ENCODE assay signal across 1 cellular context in the genomic region with DNA sequence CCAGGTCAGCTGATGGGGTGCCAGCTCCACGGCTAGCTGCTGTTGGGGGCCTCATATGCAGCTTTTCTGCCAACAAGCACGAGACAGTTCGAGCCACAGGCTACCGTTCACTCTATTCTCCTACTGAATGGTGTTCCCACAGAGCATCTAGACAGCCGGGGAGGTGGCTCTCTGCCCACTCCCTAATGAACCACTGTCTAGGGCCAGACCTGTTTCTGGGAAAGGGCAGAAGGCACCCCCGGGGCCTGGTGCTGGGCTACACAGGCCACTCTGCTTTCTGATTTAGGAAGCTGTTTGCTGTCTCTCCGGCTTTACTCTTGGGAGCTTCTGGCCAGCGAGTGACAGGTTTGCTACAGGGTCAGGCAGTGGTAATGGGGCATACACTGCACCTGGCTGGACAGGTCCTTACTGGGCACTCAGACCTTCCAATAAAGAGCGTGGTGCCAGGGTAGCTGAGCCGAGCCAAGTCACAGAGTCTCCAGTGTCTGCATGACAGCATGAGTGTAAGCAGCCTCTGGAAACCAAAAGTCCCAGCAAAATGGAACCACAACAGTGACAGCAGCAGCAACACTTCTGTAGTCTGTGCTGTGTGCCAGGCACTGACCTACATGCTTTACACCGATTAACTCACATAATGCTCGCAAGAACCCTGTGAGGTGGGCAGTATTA.
TF ChIP-seq lines count a peak whose summit lies in the region.

No MANE protein-coding gene starts in this region.

TF ChIP-seq in SK-N-SH, 30 proteins besides CTCF, POLR2A, EP300 and RAD21 (continued from another document):
- TF ChIP-seq, protein P1, sequence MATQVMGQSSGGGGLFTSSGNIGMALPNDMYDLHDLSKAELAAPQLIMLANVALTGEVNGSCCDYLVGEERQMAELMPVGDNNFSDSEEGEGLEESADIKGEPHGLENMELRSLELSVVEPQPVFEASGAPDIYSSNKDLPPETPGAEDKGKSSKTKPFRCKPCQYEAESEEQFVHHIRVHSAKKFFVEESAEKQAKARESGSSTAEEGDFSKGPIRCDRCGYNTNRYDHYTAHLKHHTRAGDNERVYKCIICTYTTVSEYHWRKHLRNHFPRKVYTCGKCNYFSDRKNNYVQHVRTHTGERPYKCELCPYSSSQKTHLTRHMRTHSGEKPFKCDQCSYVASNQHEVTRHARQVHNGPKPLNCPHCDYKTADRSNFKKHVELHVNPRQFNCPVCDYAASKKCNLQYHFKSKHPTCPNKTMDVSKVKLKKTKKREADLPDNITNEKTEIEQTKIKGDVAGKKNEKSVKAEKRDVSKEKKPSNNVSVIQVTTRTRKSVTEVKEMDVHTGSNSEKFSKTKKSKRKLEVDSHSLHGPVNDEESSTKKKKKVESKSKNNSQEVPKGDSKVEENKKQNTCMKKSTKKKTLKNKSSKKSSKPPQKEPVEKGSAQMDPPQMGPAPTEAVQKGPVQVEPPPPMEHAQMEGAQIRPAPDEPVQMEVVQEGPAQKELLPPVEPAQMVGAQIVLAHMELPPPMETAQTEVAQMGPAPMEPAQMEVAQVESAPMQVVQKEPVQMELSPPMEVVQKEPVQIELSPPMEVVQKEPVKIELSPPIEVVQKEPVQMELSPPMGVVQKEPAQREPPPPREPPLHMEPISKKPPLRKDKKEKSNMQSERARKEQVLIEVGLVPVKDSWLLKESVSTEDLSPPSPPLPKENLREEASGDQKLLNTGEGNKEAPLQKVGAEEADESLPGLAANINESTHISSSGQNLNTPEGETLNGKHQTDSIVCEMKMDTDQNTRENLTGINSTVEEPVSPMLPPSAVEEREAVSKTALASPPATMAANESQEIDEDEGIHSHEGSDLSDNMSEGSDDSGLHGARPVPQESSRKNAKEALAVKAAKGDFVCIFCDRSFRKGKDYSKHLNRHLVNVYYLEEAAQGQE (IDR thresholded peaks at IDR 0.05; ENCODE audit: low read depth, low read length) = no peak
- TF ChIP-seq EZH2phosphoT487 (IDR thresholded peaks at IDR 0.05; ENCODE audit: borderline replicate concordance, low read depth) (no peak), CHD2 (IDR thresholded peaks at IDR 0.05; ENCODE audit: low read length, partially characterized antibody) (peak; percentile 60), ELF1 (IDR thresholded peaks at IDR 0.05) (no peak), TAF1 (IDR thresholded peaks at IDR 0.05; ENCODE audit: borderline replicate concordance, low read depth, low read length) (no peak)
- TF ChIP-seq, protein P2, sequence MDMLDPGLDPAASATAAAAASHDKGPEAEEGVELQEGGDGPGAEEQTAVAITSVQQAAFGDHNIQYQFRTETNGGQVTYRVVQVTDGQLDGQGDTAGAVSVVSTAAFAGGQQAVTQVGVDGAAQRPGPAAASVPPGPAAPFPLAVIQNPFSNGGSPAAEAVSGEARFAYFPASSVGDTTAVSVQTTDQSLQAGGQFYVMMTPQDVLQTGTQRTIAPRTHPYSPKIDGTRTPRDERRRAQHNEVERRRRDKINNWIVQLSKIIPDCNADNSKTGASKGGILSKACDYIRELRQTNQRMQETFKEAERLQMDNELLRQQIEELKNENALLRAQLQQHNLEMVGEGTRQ (IDR thresholded peaks at IDR 0.05; ENCODE audit: borderline replicate concordance, low read depth, low read length) = no peak
TF ChIP-seq in SK-N-SH: peak in this region for 4.
